Comparison of ENCODE assay signal across 20 cellular contexts in genomic region chr17:73861543-73861942, GRCh38.
"Had no signal": no experiment of that assay in that cellular context is flagged by ENCODE, and none has a peak within 500 bp of the region (broad histone marks: within the 10 kb centered on the region; RNA-seq: fewer than 3 reads in every experiment).

No MANE protein-coding gene starts in this region.

- DNase-seq: dermis blood vessel endothelial cell; effector memory CD4-positive, alpha-beta T cell; foreskin melanocyte; hypothalamus; left ventricle myocardium superior; lower lobe of right lung; naive thymus-derived CD8-positive, alpha-beta T cell; nephron progenitor cell; nucleus accumbens; psoas muscle; right cardiac atrium; spleen; stimulated activated CD4-positive, alpha-beta T cell treated with anti-CD3 and anti-CD28 coated beads, Interleukin-4, amount 100 ng/mL, for 4 hours; trophoblast cell had no signal

- ATAC-seq: left ventricle myocardium superior; lower lobe of right lung; naive thymus-derived CD8-positive, alpha-beta T cell; psoas muscle; right cardiac atrium; stimulated activated memory B cell treated with anti-CD40 and anti-IgM and Interleukin-4, amounts not matched to agents 10 μg/mL and 1 μg/mL and 100 μg/mL, for 72 hours had no signal

- FAIRE-seq: keratinocyte had no signal

- H3K4me3 ChIP-seq: coronary artery, esophagus muscularis mucosa, lower lobe of right lung, psoas muscle, skin epidermis, spleen, suprapubic skin had no signal

- H3K36me3 ChIP-seq: esophagus muscularis mucosa, lower lobe of right lung, spleen, suprapubic skin had no signal

- H3K9me3 ChIP-seq: esophagus muscularis mucosa, lower lobe of right lung, psoas muscle, spleen, suprapubic skin had no signal

- H3K27ac ChIP-seq: coronary artery, esophagus muscularis mucosa, lower lobe of right lung, psoas muscle, skin epidermis, spleen had no signal

- H3K4me1 ChIP-seq: esophagus muscularis mucosa, lower lobe of right lung, psoas muscle, spleen had no signal
